Comparison of ENCODE assay signal across 8 cellular contexts in genomic region chrX:153973127-153974002, GRCh38. TPM values are rescaled to one million over a fixed set of nuclear protein-coding genes. Genes with fewer than 3 reads are reported as not detected.
A peak's percentile ranks its signal among the peaks of the same experiment; 100 is the strongest.
DNase-seq lines count a peak whose midpoint lies in the region; FAIRE-seq and TF ChIP-seq lines count a peak whose summit lies in the region.

No MANE protein-coding gene starts in this region.

- H3K4me1 Mint-ChIP-seq in neural crest cell = peaks cover 33% of the 10 kb centered on the region

- H3K4me3 ChIP-seq in duodenal mucosa (ENCODE audit: low read depth in 1 of 2, low read length in 2 of 2) = peak overlapping the region; percentile 66 to 75

- H3K27me3 ChIP-seq in duodenal mucosa (ENCODE audit: control insufficient read depth in 1 of 2, insufficient read depth in 2 of 2, low read length in 2 of 2) = no peaks in the 10 kb centered on the region

- peak; percentile 86 for FAIRE-seq in GM12892 (lab: Jason Lieb, UNC)

- H3K27ac Mint-ChIP-seq in neural crest cell (ENCODE audit: unreplicated experiment) = peak overlapping the region; percentile 98

- no peak for TF ChIP-seq CTCF in neural crest cell (conservative IDR thresholded peaks at IDR 0.05)

- no peaks in the 10 kb centered on the region for H3K9me3 ChIP-seq in duodenal mucosa (ENCODE audit: control insufficient read depth in 1 of 2, low read length in 2 of 2)

- DNase-seq in GM12892 (ENCODE audit: insufficient read length) = no peak
- peak; percentile 88 for DNase-seq in NCI-H69 (lab: John Stamatoyannopoulos, UW)
- no peak for DNase-seq in neural crest cell (ENCODE audit: low read depth, low spot score)
- DNase-seq in cerebellar cortex (ENCODE audit: low spot score) = no peak
- no peak for DNase-seq in stimulated activated CD8-positive, alpha-beta memory T cell treated with anti-CD3 and anti-CD28 coated beads, Interleukin-4, amount 100 ng/mL, for 48 hours
- DNase-seq in D341Med (ENCODE audit: low spot score) = no peak
- DNase-seq in NCI-H226 = no peak

- H3K4me1 ChIP-seq in duodenal mucosa (ENCODE audit: control insufficient read depth in 1 of 2, insufficient read depth in 2 of 2, low read length in 2 of 2) = peaks cover 18 to 31% of the 10 kb centered on the region in 2 donors

- no peaks in the 10 kb centered on the region for H3K9me3 Mint-ChIP-seq in neural crest cell

- H3K9ac ChIP-seq in duodenal mucosa (ENCODE audit: low read depth in 1 of 2, low read length in 2 of 2) = peak overlapping the region; percentile 76 to 86

- H3K4me3 Mint-ChIP-seq in neural crest cell = peak overlapping the region; percentile 92

- no peaks in the 10 kb centered on the region for H3K27me3 Mint-ChIP-seq in neural crest cell (ENCODE audit: low read depth)

- peak overlapping the region; percentile 97 for H3K27ac ChIP-seq in duodenal mucosa (ENCODE audit: low read depth, low read length)

- H3K36me3 ChIP-seq in duodenal mucosa (ENCODE audit: control insufficient read depth in 1 of 2, insufficient read depth in 2 of 2, low read length in 2 of 2) = no peaks in the 10 kb centered on the region

- no peak for TF ChIP-seq POLR2A in GM12892 (IDR thresholded peaks at IDR 0.05; ENCODE audit: low read depth, low read length)

- peaks cover 2% of the 10 kb centered on the region for H3K36me3 Mint-ChIP-seq in neural crest cell (ENCODE audit: low read depth)

RNA-seq across cellular contexts. Expression of gene TMEM187, which starts 0.8 kb away (rescaled TPM):
- 2.2 TPM for polyA plus RNA-seq in GM12892 (2012; ENCODE audit: missing spikeins)
- 8.0 and 14.0 TPM in 2 replicates for total RNA-seq in neural crest cell

RNA-seq across cellular contexts. Expression of gene HCFC1, which starts 1.7 kb away (rescaled TPM):
- polyA plus RNA-seq in GM12892 (2012; ENCODE audit: missing spikeins) = 13.3 TPM
- 168 and 173 TPM in 2 replicates for total RNA-seq in neural crest cell

RNA-seq across cellular contexts. Expression of gene RENBP, which starts 28.9 kb away (rescaled TPM):
- polyA plus RNA-seq in GM12892 (2012; ENCODE audit: missing spikeins) = 3.7 TPM
- total RNA-seq in neural crest cell = 11.4 and 11.8 TPM in 2 replicates

RNA-seq across cellular contexts. Expression of gene NAA10, which starts 38.5 kb away (rescaled TPM):
- 76.2 TPM for polyA plus RNA-seq in GM12892 (2012; ENCODE audit: missing spikeins)
- total RNA-seq in neural crest cell = 116 and 124 TPM in 2 replicates

RNA-seq across cellular contexts. Expression of gene IRAK1, which starts 46.3 kb away (rescaled TPM):
- polyA plus RNA-seq in GM12892 (2012; ENCODE audit: missing spikeins) = 25.9 TPM
- 119 and 127 TPM in 2 replicates for total RNA-seq in neural crest cell
